ENCODE assay signal across 16 cellular contexts in genomic region chr14:105014032-105014431, GRCh38. TPM values are rescaled to one million over a fixed set of nuclear protein-coding genes. Genes with fewer than 3 reads are reported as not detected.
DNase-seq lines count a peak whose midpoint lies in the region; ATAC-seq and TF ChIP-seq lines count a peak whose summit lies in the region.
"Had no signal": no experiment of that assay in that cellular context is flagged by ENCODE, and none has a peak within 500 bp of the region (broad histone marks: within the 10 kb centered on the region; RNA-seq: fewer than 3 reads in every experiment).

No MANE protein-coding gene starts in this region.

- TF ChIP-seq CTCF in OCI-LY7 (conservative IDR thresholded peaks at IDR 0.05; ENCODE audit: low read length), result no peak

- peaks cover 55% of the 10 kb centered on the region for H3K4me1 Mint-ChIP-seq in activated naive CD4-positive, alpha-beta T cell treated with anti-CD3 and anti-CD28 coated beads, Interleukin-2, amount 50 U/mL, for 24 hours

- H4K20me1 ChIP-seq in OCI-LY7 (ENCODE audit: insufficient read depth, low read length), result peaks cover 74% of the 10 kb centered on the region

- peak overlapping the region; percentile 89 for H3K4me2 ChIP-seq in OCI-LY7 (ENCODE audit: low read length)

- H3K9me3 ChIP-seq in OCI-LY7 (ENCODE audit: low read length), result no peaks in the 10 kb centered on the region
- H3K9me3 ChIP-seq: psoas muscle, tibial artery had no signal

- H3K9me3 Mint-ChIP-seq in activated naive CD4-positive, alpha-beta T cell treated with anti-CD3 and anti-CD28 coated beads, Interleukin-2, amount 50 U/mL, for 24 hours, result no peaks in the 10 kb centered on the region

- no TSS peak for BruUV-seq in OCI-LY7 (replicated peaks; lab: Mats Ljungman, UMichigan)

- H3K9me2 ChIP-seq in OCI-LY7 (ENCODE audit: insufficient read depth, low read length), result no peaks in the 10 kb centered on the region

- peaks cover 96% of the 10 kb centered on the region for H3K36me3 ChIP-seq in OCI-LY7 (ENCODE audit: insufficient read depth, low read length)

- H3K4me3 ChIP-seq in OCI-LY7 (ENCODE audit: low read depth, low read length, poor library complexity, severe bottlenecking), result peak overlapping the region; percentile 78
- H3K4me3 ChIP-seq: psoas muscle, tibial artery had no signal

- no peak overlapping the region for H2AFZ ChIP-seq in OCI-LY7 (ENCODE audit: low read length)

- ATAC-seq in esophagus mucosa (peak; percentile 2), HG02678 (IDR thresholded peaks at IDR 0.05; ENCODE audit: unreplicated experiment) (no peak)

- intact Hi-C loops in OCI-LY7 (cut with micrococcal nuclease; ENCODE audit: unreplicated experiment) (no loop called here), posterior vena cava (cut with DNase I) (no loop called here)

- H3K4me1 ChIP-seq in OCI-LY7 (ENCODE audit: insufficient read depth, low read length, poor library complexity, severe bottlenecking), result peaks cover 65% of the 10 kb centered on the region
- H3K4me1 ChIP-seq: psoas muscle had no signal

- H3K27ac Mint-ChIP-seq in activated naive CD4-positive, alpha-beta T cell treated with anti-CD3 and anti-CD28 coated beads, Interleukin-2, amount 50 U/mL, for 24 hours, result peak overlapping the region; percentile 8

- no peak for DNase-seq in activated naive CD4-positive, alpha-beta T cell treated with Interleukin-2 at 50 U/mL for 16 hours
- DNase-seq in OCI-LY7 (ENCODE audit: low spot score) (no peak), posterior vena cava (ENCODE audit: low spot score) (peak; percentile 18), NCI-H446 (lab: John Stamatoyannopoulos, UW) (no peak), NCI-H69 (lab: John Stamatoyannopoulos, UW) (no peak)
- DNase-seq: activated CD4-positive, alpha-beta T cell treated with anti-CD3 and anti-CD28 coated beads for 1 hour; brain microvascular endothelial cell; DMS53; effector CD8-positive, alpha-beta T cell; foreskin melanocyte; NCI-H226; psoas muscle had no signal

- no peak overlapping the region for H3K4me3 Mint-ChIP-seq in activated naive CD4-positive, alpha-beta T cell treated with anti-CD3 and anti-CD28 coated beads, Interleukin-2, amount 50 U/mL, for 24 hours

- POLR2A ChIA-PET in OCI-LY7 (lab: Charles Lee), result interaction anchor here (0.6 to 1.0 kb wide), 2 partner anchors 10 to 27 kb away, joined by 3 to 4 read pairs; no protein-coding TSS in a partner anchor

- peak overlapping the region; percentile 18 for H3K27ac ChIP-seq in OCI-LY7 (ENCODE audit: low read depth, low read length, poor library complexity, severe bottlenecking)
- H3K27ac ChIP-seq: brain microvascular endothelial cell, psoas muscle, tibial artery had no signal

- peaks cover 100% of the 10 kb centered on the region for H3K79me2 ChIP-seq in OCI-LY7 (ENCODE audit: insufficient read depth, low read depth, low read length)

- CTCF ChIA-PET in OCI-LY7 (lab: Charles Lee; ENCODE audit: unreplicated experiment), result no interaction called here

- H3K36me3 Mint-ChIP-seq in activated naive CD4-positive, alpha-beta T cell treated with anti-CD3 and anti-CD28 coated beads, Interleukin-2, amount 50 U/mL, for 24 hours, result peaks cover 2% of the 10 kb centered on the region

- no peaks in the 10 kb centered on the region for H3K27me3 Mint-ChIP-seq in activated naive CD4-positive, alpha-beta T cell treated with anti-CD3 and anti-CD28 coated beads, Interleukin-2, amount 50 U/mL, for 24 hours

RNA-seq across cellular contexts. Expression of gene CDCA4, which starts 6.9 kb away (rescaled TPM):
- 109 and 110 TPM in 2 replicates for total RNA-seq in OCI-LY7 (2014; rRNA removed; shearing (Covaris generic))
- total RNA-seq in OCI-LY7 (2022) (74.0 and 79.5 TPM in 2 replicates), esophagus mucosa (21.8 TPM), posterior vena cava (1 to 10 TPM; 4.3 to 4.8 TPM)

RNA-seq across cellular contexts. Expression of gene CLBA1, which starts 28.4 kb away (rescaled TPM):
- 0.08 and 0.82 TPM in 2 replicates for total RNA-seq in OCI-LY7 (2014; rRNA removed; shearing (Covaris generic))
- total RNA-seq in OCI-LY7 (2022), result 1.2 TPM in 1 of 2 replicates, not detected in the other
- total RNA-seq in esophagus mucosa, result 8.2 TPM
- 1 to 10 TPM; 4.7 to 5.6 TPM for total RNA-seq in posterior vena cava

RNA-seq across cellular contexts. Expression of gene AHNAK2, which starts 35.9 kb away (rescaled TPM):
- 0.21 TPM in 1 of 2 replicates, not detected in the other for total RNA-seq in OCI-LY7 (2014; rRNA removed; shearing (Covaris generic))
- total RNA-seq in OCI-LY7 (2022) (0.09 and 0.61 TPM in 2 replicates), esophagus mucosa (184 TPM), posterior vena cava (100 to 1,000 TPM; 242 to 274 TPM)

RNA-seq across cellular contexts. Expression of gene GPR132, which starts 51.2 kb away (rescaled TPM):
- 0.10 and 1.0 TPM in 2 replicates for total RNA-seq in OCI-LY7 (2014; rRNA removed; shearing (Covaris generic))
- total RNA-seq in OCI-LY7 (2022) (1.9 and 3.0 TPM in 2 replicates), esophagus mucosa (0.36 TPM), posterior vena cava (1 to 10 TPM; 1.8 to 3.1 TPM)

Comparison
In these comparisons a context has a peak if more than half of its experiments do, and no peak if none do; other contexts are left out.
1. RNA of gene AHNAK2, which starts 35.9 kb away (total RNA-seq): 242 to 274 TPM in posterior vena cava and 184 TPM in esophagus mucosa (single experiment); 0.09 to 0.61 TPM in OCI-LY7; every median in the first group is over 100 times any median in the second.